In the genomic region with DNA sequence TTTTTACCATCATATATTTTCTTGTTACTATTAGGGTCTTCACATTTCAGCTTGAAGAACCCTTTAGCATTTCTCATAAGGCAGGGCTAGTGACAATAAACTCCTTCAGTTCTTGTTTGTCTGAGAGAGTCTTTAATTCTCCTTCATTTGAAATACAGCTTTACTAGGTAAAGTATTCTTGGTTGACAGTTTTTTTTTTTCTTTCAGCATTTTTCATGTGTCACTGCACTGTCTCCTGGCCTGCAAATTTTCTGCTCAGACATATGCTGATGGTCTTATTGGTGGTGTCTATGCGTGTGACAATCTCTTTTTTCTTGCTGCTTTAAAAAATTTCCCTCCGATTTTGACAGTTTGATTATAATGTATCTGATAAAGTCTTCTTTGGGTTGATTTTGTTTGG, we compare ENCODE assay signal across 31 cellular contexts.
DNase-seq lines count a peak whose midpoint lies in the region; ATAC-seq and TF ChIP-seq lines count a peak whose summit lies in the region.
"Had no signal": no experiment of that assay in that cellular context is flagged by ENCODE, and none has a peak within 500 bp of the region (broad histone marks: within the 10 kb centered on the region; RNA-seq: fewer than 3 reads in every experiment).

No MANE protein-coding gene starts in this region.

- H3K9me3 Mint-ChIP-seq in central memory CD8-positive, alpha-beta T cell: peaks cover 16% of the 10 kb centered on the region

- H3K4me1 ChIP-seq in HEK293 (ENCODE audit: control insufficient read depth, insufficient read depth, low read length) (no peaks in the 10 kb centered on the region), transverse colon (no peaks in the 10 kb centered on the region)
- H3K4me1 ChIP-seq: A549; BE2C; BLaER1; BLaER1 treated with 17β-estradiol and CSF1 and Interleukin-3, amounts not matched to agents 10 nM and 100 nM; Caco-2 had no signal

- 94% methylated on average over 2 of the region's 2 CpGs; no CpG with 5 or more reads in 1 of the 2 donors for WGBS in transverse colon (ENCODE audit: low coverage in 1 of 2), 2 donors

- no peaks in the 10 kb centered on the region for H3K36me3 ChIP-seq in HEK293 (ENCODE audit: control insufficient read depth in 2 of 2, insufficient read depth in 1 of 2, low read length in 2 of 2)
- no peaks in the 10 kb centered on the region for H3K36me3 ChIP-seq in transverse colon
- H3K36me3 ChIP-seq: BE2C; BLaER1; BLaER1 treated with 17β-estradiol and CSF1 and Interleukin-3, amounts not matched to agents 10 nM and 100 nM had no signal

- intact Hi-C loops in transverse colon (cut with DNase I; ENCODE audit: low total_unique reads): no loop called here

- no peaks in the 10 kb centered on the region for H3K27me3 ChIP-seq in transverse colon
- H3K27me3 ChIP-seq: BE2C; BLaER1; BLaER1 treated with 17β-estradiol and CSF1 and Interleukin-3, amounts not matched to agents 10 nM and 100 nM had no signal

- ATAC-seq in central memory CD8-positive, alpha-beta T cell (replicated peaks; ENCODE audit: extremely low read depth, poor library complexity, severe bottlenecking): no peak
- no peak for ATAC-seq in HG03159 (IDR thresholded peaks at IDR 0.05; ENCODE audit: unreplicated experiment)
- ATAC-seq: A549; CD8-positive, alpha-beta T cell had no signal

- peak overlapping the region; percentile 54 for H3K27ac Mint-ChIP-seq in central memory CD8-positive, alpha-beta T cell (ENCODE audit: low read depth)
- H3K27ac Mint-ChIP-seq: B cell; CD14-positive monocyte; CD4-positive, alpha-beta memory T cell; CD4-positive, alpha-beta T cell; CD4-positive, CD25-positive, alpha-beta regulatory T cell; CD8-positive, alpha-beta memory T cell; CD8-positive, alpha-beta T cell had no signal

- TF ChIP-seq CTCF in HEK293 (tag by site-specific recombination; IDR thresholded peaks at IDR 0.05) (no peak), transverse colon (IDR thresholded peaks at IDR 0.05) (no peak)

- H3K36me3 Mint-ChIP-seq in central memory CD8-positive, alpha-beta T cell (ENCODE audit: insufficient read depth): peaks cover 1% of the 10 kb centered on the region
- H3K36me3 Mint-ChIP-seq: CD14-positive monocyte; CD4-positive, CD25-positive, alpha-beta regulatory T cell; CD8-positive, alpha-beta memory T cell; CD8-positive, alpha-beta T cell had no signal

- in situ Hi-C loops in transverse colon (cut with MboI; ENCODE audit: low pct_ligation_motif_present in 1 of 4, low pct_unique_long_range_greater_than_20kb in 1 of 4, low sequenced_read_pairs in 3 of 4): no loop called here

- no peaks in the 10 kb centered on the region for H3K9me3 ChIP-seq in HEK293 (ENCODE audit: control insufficient read depth, insufficient read depth, low read depth, low read length)
- H3K9me3 ChIP-seq in transverse colon: peaks cover 7 to 16% of the 10 kb centered on the region in 2 donors
- H3K9me3 ChIP-seq: A549, BE2C, Caco-2 had no signal

- no peak overlapping the region for H3K4me3 Mint-ChIP-seq in central memory CD8-positive, alpha-beta T cell
- H3K4me3 Mint-ChIP-seq: B cell; CD14-positive monocyte; CD4-positive, alpha-beta memory T cell; CD4-positive, alpha-beta T cell; CD4-positive, CD25-positive, alpha-beta regulatory T cell; CD8-positive, alpha-beta memory T cell; CD8-positive, alpha-beta T cell had no signal

- no peak for TF ChIP-seq POLR2A in transverse colon (IDR thresholded peaks at IDR 0.05)

- H3K27ac ChIP-seq in HEK293 (ENCODE audit: extremely low read depth, low read depth, low read length): no peak overlapping the region
- H3K27ac ChIP-seq in transverse colon: no peak overlapping the region
- H3K27ac ChIP-seq: 22Rv1; A549; BLaER1; BLaER1 treated with 17β-estradiol and CSF1 and Interleukin-3, amounts not matched to agents 10 nM and 100 nM; C4-2B had no signal

- DNase-seq in central memory CD8-positive, alpha-beta T cell (ENCODE audit: low spot score in 2 of 2): no peak
- no peak for DNase-seq in transverse colon
- DNase-seq: 8988T; ACHN; AML-193; BE2C; C1 segment of cervical spinal cord; Caco-2; Calu3; CD4-positive, alpha-beta memory T cell; CD4-positive, alpha-beta T cell; CD4-positive, CD25-positive, alpha-beta regulatory T cell; CD8-positive, alpha-beta memory T cell; CD8-positive, alpha-beta T cell; COR-L47; DMS 273 treated with DMSO at 0.1 percent for 48 hours; DMS153; DMS53; DMS79; DMS79 treated with DMSO at 0.1 percent for 48 hours; DND-41; EL had no signal

- no peak for TF ChIP-seq EP300 in transverse colon (IDR thresholded peaks at IDR 0.05; ENCODE audit: low read depth)

- no peaks in the 10 kb centered on the region for H3K27me3 Mint-ChIP-seq in central memory CD8-positive, alpha-beta T cell
- H3K27me3 Mint-ChIP-seq: B cell; CD4-positive, alpha-beta memory T cell; CD4-positive, alpha-beta T cell; CD4-positive, CD25-positive, alpha-beta regulatory T cell; CD8-positive, alpha-beta memory T cell had no signal

- CTCF ChIA-PET in HEK293 (lab: Yijun Ruan, JAX): no interaction called here

- no peaks in the 10 kb centered on the region for H3K4me1 Mint-ChIP-seq in central memory CD8-positive, alpha-beta T cell
- H3K4me1 Mint-ChIP-seq: B cell; CD14-positive monocyte; CD4-positive, alpha-beta memory T cell; CD4-positive, CD25-positive, alpha-beta regulatory T cell; CD8-positive, alpha-beta memory T cell had no signal

- POLR2A ChIA-PET in HEK293 (lab: Yijun Ruan, JAX): no interaction called here

- H3K4me3 ChIP-seq in HEK293 (ENCODE audit: low read depth, low read length): no peak overlapping the region
- H3K4me3 ChIP-seq in transverse colon: no peak overlapping the region
- H3K4me3 ChIP-seq: A549; BLaER1; BLaER1 treated with 17β-estradiol and CSF1 and Interleukin-3, amounts not matched to agents 10 nM and 100 nM had no signal

TF ChIP-seq in HEK293, 187 proteins besides CTCF, POLR2A, EP300 and RAD21:
- TF ChIP-seq, protein P1, sequence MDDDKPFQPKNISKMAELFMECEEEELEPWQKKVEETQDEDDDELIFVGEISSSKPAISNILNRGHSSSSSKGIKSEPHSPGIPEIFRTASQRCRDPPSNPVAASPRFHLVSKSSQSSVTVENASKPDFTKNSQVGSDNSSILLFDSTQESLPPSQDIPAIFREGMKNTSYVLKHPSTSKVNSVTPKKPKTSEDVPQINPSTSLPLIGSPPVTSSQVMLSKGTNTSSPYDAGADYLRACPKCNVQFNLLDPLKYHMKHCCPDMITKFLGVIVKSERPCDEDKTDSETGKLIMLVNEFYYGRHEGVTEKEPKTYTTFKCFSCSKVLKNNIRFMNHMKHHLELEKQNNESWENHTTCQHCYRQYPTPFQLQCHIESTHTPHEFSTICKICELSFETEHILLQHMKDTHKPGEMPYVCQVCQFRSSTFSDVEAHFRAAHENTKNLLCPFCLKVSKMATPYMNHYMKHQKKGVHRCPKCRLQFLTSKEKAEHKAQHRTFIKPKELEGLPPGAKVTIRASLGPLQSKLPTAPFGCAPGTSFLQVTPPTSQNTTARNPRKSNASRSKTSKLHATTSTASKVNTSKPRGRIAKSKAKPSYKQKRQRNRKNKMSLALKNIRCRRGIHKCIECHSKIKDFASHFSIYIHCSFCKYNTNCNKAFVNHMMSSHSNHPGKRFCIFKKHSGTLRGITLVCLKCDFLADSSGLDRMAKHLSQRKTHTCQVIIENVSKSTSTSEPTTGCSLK (tag by site-specific recombination; IDR thresholded peaks at IDR 0.05): no peak
- TF ChIP-seq TRIM28 (IDR thresholded peaks at IDR 0.05; ENCODE audit: borderline replicate concordance, low read length) (peak; percentile 40; the same call in 1 of the 2 replicates), SETDB1 (IDR thresholded peaks at IDR 0.05; ENCODE audit: insufficient read length, low read length) (peak; percentile 96)
